In the genomic region with DNA sequence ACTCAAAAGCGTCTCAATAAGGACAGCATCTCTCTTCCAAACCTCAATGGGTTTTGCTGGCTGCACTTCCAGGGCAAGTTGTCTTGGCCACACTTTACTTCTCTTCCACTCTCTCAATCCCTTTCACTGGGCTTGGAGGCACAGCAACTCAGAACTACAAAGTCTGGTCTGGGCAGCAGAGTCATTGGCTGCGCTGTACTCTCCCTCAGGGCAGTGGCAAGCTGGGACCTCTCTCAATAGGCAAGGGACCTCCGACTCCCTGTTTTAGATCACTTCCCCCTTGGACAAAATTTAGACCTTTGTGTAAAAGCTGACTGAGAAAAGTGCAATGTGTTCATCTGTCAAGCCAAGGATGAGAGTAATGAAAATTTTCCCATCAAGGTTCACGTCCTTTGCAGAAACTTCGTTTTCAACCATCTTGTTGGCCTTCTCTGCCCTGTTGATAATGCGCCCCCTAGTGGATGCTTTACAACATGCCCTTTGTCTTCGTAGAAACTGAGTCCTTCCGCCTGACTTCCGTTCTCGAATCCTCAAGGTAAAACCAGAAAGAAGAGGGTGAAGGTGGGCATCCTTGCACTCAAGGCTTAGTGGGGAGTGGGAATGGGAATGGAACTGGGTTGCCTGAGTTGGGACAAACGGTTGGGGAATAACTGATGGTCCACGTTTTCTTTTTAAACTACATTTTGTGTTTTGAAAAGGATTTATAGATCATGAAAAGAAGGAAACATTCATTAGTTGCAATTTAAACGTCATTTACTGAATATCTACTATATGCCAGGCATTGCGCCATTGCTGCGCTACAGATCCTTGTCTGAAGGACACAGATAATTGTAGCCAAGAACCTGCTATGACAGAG, we compare ENCODE assay signal across 9 cellular contexts.
DNase-seq lines count a peak whose midpoint lies in the region; ATAC-seq and TF ChIP-seq lines count a peak whose summit lies in the region.
"Had no signal": no experiment of that assay in that cellular context is flagged by ENCODE, and none has a peak within 500 bp of the region (broad histone marks: within the 10 kb centered on the region; RNA-seq: fewer than 3 reads in every experiment).

No MANE protein-coding gene starts in this region.

- H3K27me3 ChIP-seq in CD8-positive, alpha-beta memory T cell (ENCODE audit: insufficient read depth, low read length, poor library complexity, severe bottlenecking) = no peaks in the 10 kb centered on the region

- peak overlapping the region; percentile 32 to 93 (median 90) for H3K27ac Mint-ChIP-seq in CD8-positive, alpha-beta memory T cell
- H3K27ac Mint-ChIP-seq: IgD-negative memory B cell had no signal

- peak; percentile 58 for TF ChIP-seq CTCF in HEK293 (tag by site-specific recombination; IDR thresholded peaks at IDR 0.05)

- H3K4me1 ChIP-seq in CD8-positive, alpha-beta memory T cell (ENCODE audit: insufficient read depth, low read length) = peaks cover 46% of the 10 kb centered on the region
- H3K4me1 ChIP-seq in HEK293 (ENCODE audit: control insufficient read depth, insufficient read depth, low read length) = no peaks in the 10 kb centered on the region

- no peak overlapping the region for H3K27ac ChIP-seq in CD8-positive, alpha-beta memory T cell (ENCODE audit: low read depth, low read length)
- no peak overlapping the region for H3K27ac ChIP-seq in HEK293 (ENCODE audit: extremely low read depth, low read depth, low read length)

- ATAC-seq in left ventricle myocardium superior (peak; percentile 56), HG03175 (IDR thresholded peaks at IDR 0.05; ENCODE audit: unreplicated experiment) (no peak)

- H3K9me3 ChIP-seq in CD8-positive, alpha-beta memory T cell (ENCODE audit: low read length) = no peaks in the 10 kb centered on the region
- no peaks in the 10 kb centered on the region for H3K9me3 ChIP-seq in HEK293 (ENCODE audit: control insufficient read depth, insufficient read depth, low read depth, low read length)

- DNase-seq in CD8-positive, alpha-beta memory T cell = peak; percentile 18 to 62 (median 49)
- peak; percentile 54 to 56 for DNase-seq in NOMO-1 (lab: John Stamatoyannopoulos, UW; ENCODE audit: unreplicated experiment in 2 of 2)
- DNase-seq in activated T-helper 9 cell treated with anti-CD3 and anti-CD28 coated beads, Interleukin-2, amount 50 U/mL, for 16 hours (ENCODE audit: low read depth) = peak; percentile 19
- DNase-seq in left ventricle myocardium superior = no peak
- peak; percentile 24 to 35 (median 28) for DNase-seq in stimulated activated CD4-positive, alpha-beta T cell treated with anti-CD3 and anti-CD28 coated beads, Interleukin-1b, Interleukin-23, amount 100 ng/mL, for 24 hours (ENCODE audit: low read depth in 4 of 4, low spot score in 1 of 4)
- no peak for DNase-seq in ureter (ENCODE audit: low spot score)

- POLR2A ChIA-PET in CD8-positive, alpha-beta memory T cell (lab: Charles Lee) = interaction anchor here (0.9 to 1.0 kb wide), 2 partner anchors 9 kb away, joined by 3 read pairs; no protein-coding TSS in a partner anchor
- POLR2A ChIA-PET in HEK293 (lab: Yijun Ruan, JAX) = no interaction called here

- peaks cover 6 to 17% (median 9%) of the 10 kb centered on the region in 5 donors for H3K9me3 Mint-ChIP-seq in CD8-positive, alpha-beta memory T cell
- H3K9me3 Mint-ChIP-seq: IgD-negative memory B cell had no signal

- H3K4me3 Mint-ChIP-seq in CD8-positive, alpha-beta memory T cell = peak overlapping the region in 4 of 7 donors; percentile 33 to 79 (median 47)

- no peaks in the 10 kb centered on the region for H3K27me3 Mint-ChIP-seq in CD8-positive, alpha-beta memory T cell
- H3K27me3 Mint-ChIP-seq: IgD-negative memory B cell had no signal

- no peak overlapping the region for H3K4me3 ChIP-seq in CD8-positive, alpha-beta memory T cell (ENCODE audit: low read length)
- no peak overlapping the region for H3K4me3 ChIP-seq in HEK293 (ENCODE audit: low read depth, low read length)

- CTCF ChIA-PET in CD8-positive, alpha-beta memory T cell (lab: Charles Lee) = interaction anchor here (0.7 to 2.3 kb wide), 19 partner anchors 8 to 313 kb away, joined by 3 to 9 read pairs (median 3); no protein-coding TSS in a partner anchor
- CTCF ChIA-PET in HEK293 (lab: Yijun Ruan, JAX) = interaction anchor here (0.6 to 2.4 kb wide), 24 partner anchors 8 to 652 kb away, joined by 3 to 13 read pairs (median 3); a partner anchor contains a TSS

- intact Hi-C loops in left ventricle myocardium superior (cut with micrococcal nuclease) = loop anchor here (5.0 to 10.0 kb wide), 2 partner anchors 243 to 311 kb away; no protein-coding TSS in a partner anchor

- peaks cover 4 to 12% (median 9%) of the 10 kb centered on the region in 3 donors for H3K36me3 Mint-ChIP-seq in CD8-positive, alpha-beta memory T cell
- H3K36me3 Mint-ChIP-seq: IgD-negative memory B cell had no signal

- peaks cover 76 to 86% (median 84%) of the 10 kb centered on the region in 3 donors for H3K4me1 Mint-ChIP-seq in CD8-positive, alpha-beta memory T cell

- no peaks in the 10 kb centered on the region for H3K36me3 ChIP-seq in CD8-positive, alpha-beta memory T cell (ENCODE audit: insufficient read depth, low read length)
- H3K36me3 ChIP-seq in HEK293 (ENCODE audit: control insufficient read depth in 2 of 2, insufficient read depth in 1 of 2, low read length in 2 of 2) = no peaks in the 10 kb centered on the region

TF ChIP-seq in HEK293, 187 proteins besides CTCF, POLR2A, EP300 and RAD21:
- TF ChIP-seq ZNF654 (tag by site-specific recombination; IDR thresholded peaks at IDR 0.05; ENCODE audit: low read depth) (peak; percentile 59), ZNF140 (tag by site-specific recombination; IDR thresholded peaks at IDR 0.05) (no peak), ZNF184 (tag by site-specific recombination; IDR thresholded peaks at IDR 0.05) (no peak), ZNF660 (tag by site-specific recombination; IDR thresholded peaks at IDR 0.05) (0 out of 2 replicates have a peak, but pooled peaks have one; percentile 29)

Comparison
In these comparisons a context has a peak if more than half of its experiments do, and no peak if none do; other contexts are left out.
1. DNase-seq: peak in CD8-positive, alpha-beta memory T cell (5 of 5), NOMO-1 (2 of 2), activated T-helper 9 cell treated with anti-CD3 and anti-CD28 coated beads, Interleukin-2, amount 50 U/mL, for 16 hours (single experiment) and stimulated activated CD4-positive, alpha-beta T cell treated with anti-CD3 and anti-CD28 coated beads, Interleukin-1b, Interleukin-23, amount 100 ng/mL, for 24 hours (4 of 4); none in left ventricle myocardium superior (single experiment) and ureter (single experiment).